In the genomic region with DNA sequence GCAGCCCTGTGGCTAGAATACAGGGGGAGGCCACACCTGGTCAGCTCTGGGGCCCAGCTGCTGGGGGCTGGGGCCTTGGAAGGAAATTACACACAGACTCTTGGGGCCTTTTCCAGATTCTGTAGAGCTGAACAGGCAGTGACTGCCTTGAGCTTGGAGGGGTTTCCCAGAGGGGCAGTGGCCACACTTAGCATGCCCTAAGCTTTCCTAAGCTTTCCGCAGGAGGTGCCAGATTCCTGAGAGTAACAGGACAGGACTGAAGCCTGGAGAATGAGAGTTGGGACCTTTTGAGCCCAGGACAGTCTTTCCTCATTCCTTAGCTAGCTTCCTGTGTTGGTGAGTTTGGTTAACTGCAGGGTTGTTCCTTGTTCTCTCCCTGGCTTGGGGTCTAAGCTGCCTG, we compare ENCODE assay signal across 9 cellular contexts. TPM values are rescaled to one million over a fixed set of nuclear protein-coding genes. Genes with fewer than 3 reads are reported as not detected.
DNase-seq lines count a peak whose midpoint lies in the region; ATAC-seq and TF ChIP-seq lines count a peak whose summit lies in the region.
"Had no signal": no experiment of that assay in that cellular context is flagged by ENCODE, and none has a peak within 500 bp of the region (broad histone marks: within the 10 kb centered on the region; RNA-seq: fewer than 3 reads in every experiment).

No MANE protein-coding gene starts in this region.

- H3K4me3 ChIP-seq in lower lobe of right lung, result peak overlapping the region; percentile 91

- peak overlapping the region; percentile 90 for H3K4me3 Mint-ChIP-seq in stimulated activated naive CD8-positive, alpha-beta T cell treated with anti-CD3 and anti-CD28 coated beads, Interleukin-15, Interleukin-2, amounts not matched to agents 100 ng/mL and 50 ng/mL, for 24 hours
- peak overlapping the region; percentile 86 for H3K4me3 Mint-ChIP-seq in activated naive CD8-positive, alpha-beta T cell treated with anti-CD3 and anti-CD28 coated beads, Interleukin-2, amount 50 U/mL, for 24 hours

- no peaks in the 10 kb centered on the region for H3K27me3 Mint-ChIP-seq in stimulated activated naive CD8-positive, alpha-beta T cell treated with anti-CD3 and anti-CD28 coated beads, Interleukin-15, Interleukin-2, amounts not matched to agents 100 ng/mL and 50 ng/mL, for 24 hours
- no peaks in the 10 kb centered on the region for H3K27me3 Mint-ChIP-seq in activated naive CD8-positive, alpha-beta T cell treated with anti-CD3 and anti-CD28 coated beads, Interleukin-2, amount 50 U/mL, for 24 hours

- H3K4me1 ChIP-seq in lower lobe of right lung (peaks cover 14% of the 10 kb centered on the region), foreskin keratinocyte (peaks cover 6% of the 10 kb centered on the region)

- H3K27me3 ChIP-seq in lower lobe of right lung (ENCODE audit: low read depth) (no peaks in the 10 kb centered on the region), foreskin keratinocyte (no peaks in the 10 kb centered on the region)

- peaks cover 32% of the 10 kb centered on the region for H3K4me1 Mint-ChIP-seq in stimulated activated naive CD8-positive, alpha-beta T cell treated with anti-CD3 and anti-CD28 coated beads, Interleukin-15, Interleukin-2, amounts not matched to agents 100 ng/mL and 50 ng/mL, for 24 hours (ENCODE audit: low read depth)
- H3K4me1 Mint-ChIP-seq in activated naive CD8-positive, alpha-beta T cell treated with anti-CD3 and anti-CD28 coated beads, Interleukin-2, amount 50 U/mL, for 24 hours, result peaks cover 33% of the 10 kb centered on the region

- peaks cover 7% of the 10 kb centered on the region for H3K36me3 Mint-ChIP-seq in stimulated activated naive CD8-positive, alpha-beta T cell treated with anti-CD3 and anti-CD28 coated beads, Interleukin-15, Interleukin-2, amounts not matched to agents 100 ng/mL and 50 ng/mL, for 24 hours (ENCODE audit: low read depth)
- peaks cover 4% of the 10 kb centered on the region for H3K36me3 Mint-ChIP-seq in activated naive CD8-positive, alpha-beta T cell treated with anti-CD3 and anti-CD28 coated beads, Interleukin-2, amount 50 U/mL, for 24 hours (ENCODE audit: low read depth)

- peaks cover 32% of the 10 kb centered on the region for H3K36me3 ChIP-seq in lower lobe of right lung

- no peaks in the 10 kb centered on the region for H3K9me3 Mint-ChIP-seq in stimulated activated naive CD8-positive, alpha-beta T cell treated with anti-CD3 and anti-CD28 coated beads, Interleukin-15, Interleukin-2, amounts not matched to agents 100 ng/mL and 50 ng/mL, for 24 hours
- no peaks in the 10 kb centered on the region for H3K9me3 Mint-ChIP-seq in activated naive CD8-positive, alpha-beta T cell treated with anti-CD3 and anti-CD28 coated beads, Interleukin-2, amount 50 U/mL, for 24 hours

- TF ChIP-seq CTCF in lower lobe of right lung (IDR thresholded peaks at IDR 0.05) (no peak), foreskin keratinocyte (conservative IDR thresholded peaks at IDR 0.05) (no peak)

- no peaks in the 10 kb centered on the region for H3K9me3 ChIP-seq in lower lobe of right lung

- ATAC-seq in stimulated activated naive CD8-positive, alpha-beta T cell treated with anti-CD3 and anti-CD28 coated beads, Interleukin-15, Interleukin-2, amounts not matched to agents 100 U/mL and 50 U/mL, for 24 hours, result no peak
- no peak for ATAC-seq in activated naive CD8-positive, alpha-beta T cell treated with anti-CD3 and anti-CD28 coated beads, Interleukin-2, amount 50 U/mL, for 24 hours
- no peak for ATAC-seq in lower lobe of right lung
- no peak for ATAC-seq in GM21390 (IDR thresholded peaks at IDR 0.05; ENCODE audit: unreplicated experiment)
- ATAC-seq in foreskin keratinocyte, result no peak
- ATAC-seq in HG02870 (IDR thresholded peaks at IDR 0.05; ENCODE audit: unreplicated experiment), result no peak

- no peak overlapping the region for H3K27ac ChIP-seq in lower lobe of right lung
- H3K27ac ChIP-seq in foreskin keratinocyte, result no peak overlapping the region

- intact Hi-C loops in lower lobe of right lung (cut with DNase I), result no loop called here

- no peak for DNase-seq in stimulated activated naive CD8-positive, alpha-beta T cell treated with anti-CD3 and anti-CD28 coated beads, Interleukin-15, Interleukin-2, amounts not matched to agents 100 U/mL and 50 U/mL, for 24 hours
- no peak for DNase-seq in activated naive CD8-positive, alpha-beta T cell treated with anti-CD3 and anti-CD28 coated beads, Interleukin-2, amount 50 U/mL, for 24 hours
- DNase-seq in lower lobe of right lung (no peak), foreskin keratinocyte (no peak), superior temporal gyrus (ENCODE audit: extremely low spot score) (no peak)
- DNase-seq: NCI-H524 treated with DMSO at 0.1 percent for 48 hours had no signal

- H3K27ac Mint-ChIP-seq in stimulated activated naive CD8-positive, alpha-beta T cell treated with anti-CD3 and anti-CD28 coated beads, Interleukin-15, Interleukin-2, amounts not matched to agents 100 ng/mL and 50 ng/mL, for 24 hours, result peak overlapping the region; percentile 83
- peak overlapping the region; percentile 18 for H3K27ac Mint-ChIP-seq in activated naive CD8-positive, alpha-beta T cell treated with anti-CD3 and anti-CD28 coated beads, Interleukin-2, amount 50 U/mL, for 24 hours

RNA-seq across cellular contexts. Expression of a gene that starts 1.4 kb away (rescaled TPM):
- total RNA-seq in lower lobe of right lung (25.6 TPM), foreskin keratinocyte (12.5 and 12.6 TPM in 2 replicates)
- 10.5 and 10.8 TPM in 2 replicates for polyA plus RNA-seq in foreskin keratinocyte

RNA-seq across cellular contexts. Expression of a gene that starts 16.7 kb away (rescaled TPM):
- total RNA-seq in lower lobe of right lung (45.5 TPM), foreskin keratinocyte (13.2 and 15.6 TPM in 2 replicates)
- polyA plus RNA-seq in foreskin keratinocyte, result 9.5 and 10.4 TPM in 2 replicates

RNA-seq across cellular contexts. Expression of a gene that starts 29.9 kb away (rescaled TPM):
- 21.5 TPM for total RNA-seq in lower lobe of right lung
- 15.5 and 17.9 TPM in 2 replicates for total RNA-seq in foreskin keratinocyte
- polyA plus RNA-seq in foreskin keratinocyte, result 24.4 and 26.3 TPM in 2 replicates

RNA-seq across cellular contexts. Expression of a gene that starts 41.1 kb away (rescaled TPM):
- total RNA-seq in lower lobe of right lung (32.1 TPM), foreskin keratinocyte (32.0 and 35.9 TPM in 2 replicates)
- polyA plus RNA-seq in foreskin keratinocyte, result 58.9 and 61.1 TPM in 2 replicates
